ENCODE assay signal across 8 cellular contexts in genomic region chr16:53207810-53208752, GRCh38.
DNase-seq lines count a peak whose midpoint lies in the region; ATAC-seq and TF ChIP-seq lines count a peak whose summit lies in the region.

No MANE protein-coding gene starts in this region.

- H3K36me3 Mint-ChIP-seq in WTC11, result peaks cover 31% of the 10 kb centered on the region
- peaks cover 0 to 9% (median 5%) of the 10 kb centered on the region in 3 donors for H3K36me3 Mint-ChIP-seq in naive thymus-derived CD8-positive, alpha-beta T cell

- POLR2A ChIA-PET in WTC11 (lab: Charles Lee), result interaction anchor here (1.3 kb wide), 1 partner anchor 109 kb away, joined by 4 read pairs; no protein-coding TSS in a partner anchor
- POLR2A ChIA-PET in naive thymus-derived CD8-positive, alpha-beta T cell (lab: Charles Lee), result no interaction called here

- no peaks in the 10 kb centered on the region for H3K27me3 Mint-ChIP-seq in WTC11 (ENCODE audit: low read depth)
- no peaks in the 10 kb centered on the region for H3K27me3 Mint-ChIP-seq in naive thymus-derived CD8-positive, alpha-beta T cell

- H3K4me1 Mint-ChIP-seq in WTC11, result peaks cover 39% of the 10 kb centered on the region
- peaks cover 9 to 40% (median 19%) of the 10 kb centered on the region in 4 donors for H3K4me1 Mint-ChIP-seq in naive thymus-derived CD8-positive, alpha-beta T cell

- peak overlapping the region; percentile 99 for H3K27ac Mint-ChIP-seq in WTC11
- H3K27ac Mint-ChIP-seq in naive thymus-derived CD8-positive, alpha-beta T cell, result peak overlapping the region; percentile 36 to 93 (median 58)

- DNase-seq in COLO829 (ENCODE audit: low spot score) (peak; percentile 54), NCI-H2171 (lab: John Stamatoyannopoulos, UW) (peak; percentile 85), WTC11 (ENCODE audit: low spot score) (peak; percentile 29), fibroblast of the conjunctiva (ENCODE audit: low read depth) (peak; percentile 82)
- DNase-seq in naive thymus-derived CD8-positive, alpha-beta T cell, result peak in 4 of 10 donors; percentile 3 to 23 (median 6)
- no peak for DNase-seq in stimulated activated CD4-positive, alpha-beta T cell treated with anti-CD3 and anti-CD28 coated beads, Interleukin-4, amount 100 ng/mL, for 24 hours

- H3K9me3 Mint-ChIP-seq in WTC11, result peaks cover 5% of the 10 kb centered on the region
- H3K9me3 Mint-ChIP-seq in naive thymus-derived CD8-positive, alpha-beta T cell, result no peaks in the 10 kb centered on the region

- ATAC-seq in GM19043 (IDR thresholded peaks at IDR 0.05; ENCODE audit: low read depth, unreplicated experiment) (peak; percentile 73), HG03139 (IDR thresholded peaks at IDR 0.05; ENCODE audit: unreplicated experiment) (peak; percentile 72), WTC11 (peak; percentile 98)
- ATAC-seq in naive thymus-derived CD8-positive, alpha-beta T cell, result peak; percentile 49 to 58

- no peak for TF ChIP-seq CTCF in WTC11 (IDR thresholded peaks at IDR 0.05)

- H3K4me3 Mint-ChIP-seq in WTC11, result peak overlapping the region; percentile 80
- peak overlapping the region; percentile 34 to 84 (median 64) for H3K4me3 Mint-ChIP-seq in naive thymus-derived CD8-positive, alpha-beta T cell

- CTCF ChIA-PET in WTC11 (lab: Charles Lee), result interaction anchor here (0.8 to 2.4 kb wide), 6 partner anchors 32 to 186 kb away, joined by 3 to 17 read pairs (median 4); partner anchors contain the start of gene CHD9

TF ChIP-seq in WTC11, 78 proteins besides CTCF, POLR2A, EP300 and RAD21:
- TF ChIP-seq HMGXB4 (CRISPR knock-in tag; IDR thresholded peaks at IDR 0.05) (0 out of 2 replicates have a peak, but pooled peaks have one; percentile 19), SP1 (CRISPR knock-in tag; conservative IDR thresholded peaks at IDR 0.05) (0 out of 2 replicates have a peak, but pooled peaks have one; percentile 20), STAT6 (CRISPR knock-in tag; conservative IDR thresholded peaks at IDR 0.05; ENCODE audit: low read depth) (no peak), NFYB (CRISPR knock-in tag; conservative IDR thresholded peaks at IDR 0.05; ENCODE audit: low read depth) (no peak; the same call in 1 of the 2 replicates), ZNF232 (CRISPR knock-in tag; IDR thresholded peaks at IDR 0.05) (no peak), MAX (CRISPR knock-in tag; IDR thresholded peaks at IDR 0.05) (no peak), SMAD3 (CRISPR knock-in tag; IDR thresholded peaks at IDR 0.05; ENCODE audit: borderline replicate concordance) (no peak), CREB1 (CRISPR knock-in tag; IDR thresholded peaks at IDR 0.05) (no peak), ZNF423 (CRISPR knock-in tag; IDR thresholded peaks at IDR 0.05) (no peak)
